18 cellular contexts compared by ENCODE assay signal in the genomic region with DNA sequence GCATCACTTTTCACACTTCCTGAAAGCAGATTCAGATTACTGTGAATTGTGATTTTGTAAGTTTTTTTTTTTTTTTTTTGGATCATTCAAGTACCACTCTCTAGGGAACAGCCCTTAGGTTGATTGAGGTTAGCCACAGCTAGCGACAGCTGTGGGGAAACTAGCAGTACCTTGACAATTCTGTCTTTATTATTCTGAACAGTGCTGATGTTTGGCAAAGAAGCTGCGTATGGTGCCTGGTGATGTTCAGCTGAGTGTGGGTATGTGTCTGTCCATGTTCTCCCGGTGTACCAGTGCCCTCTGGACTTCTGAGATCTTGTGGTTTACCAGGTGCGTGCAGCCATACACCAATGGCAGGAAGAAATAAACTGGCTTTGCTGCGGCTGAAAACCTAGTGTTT.
A peak's percentile ranks its signal among the peaks of the same experiment; 100 is the strongest.
DNase-seq lines count a peak whose midpoint lies in the region; ATAC-seq lines count a peak whose summit lies in the region.
"Had no signal": no experiment of that assay in that cellular context is flagged by ENCODE, and none has a peak within 500 bp of the region (broad histone marks: within the 10 kb centered on the region; RNA-seq: fewer than 3 reads in every experiment).

No MANE protein-coding gene starts in this region.

- H3K36me3 ChIP-seq in neuronal stem cell (replicated peaks in 1 of 2; ENCODE audit: control insufficient read depth in 2 of 2, insufficient read depth in 2 of 2, low read length in 2 of 2): no peaks in the 10 kb centered on the region
- H3K36me3 ChIP-seq: transverse colon had no signal

- peaks cover 0 to 3% of the 10 kb centered on the region in 2 donors for H3K4me1 ChIP-seq in neuronal stem cell (ENCODE audit: control insufficient read depth in 2 of 2, insufficient read depth in 1 of 2, low read depth in 1 of 2, low read length in 2 of 2)
- H3K4me1 ChIP-seq: transverse colon had no signal

- H4K8ac ChIP-seq in neuronal stem cell (ENCODE audit: low read depth, low read length): no peak overlapping the region

- no peaks in the 10 kb centered on the region for H3K79me1 ChIP-seq in neuronal stem cell (ENCODE audit: low read depth, low read length)

- H3K4me3 ChIP-seq in neuronal stem cell (ENCODE audit: low read length in 2 of 2): no peak overlapping the region
- H3K4me3 ChIP-seq: GM23248, SK-N-MC, transverse colon had no signal

- no peak overlapping the region for H3K23ac ChIP-seq in neuronal stem cell (ENCODE audit: low read depth, low read length, poor library complexity)

- ATAC-seq in HG03196 (IDR thresholded peaks at IDR 0.05; ENCODE audit: unreplicated experiment): no peak
- ATAC-seq: activated CD8-positive, alpha-beta T cell treated with anti-CD3 and anti-CD28 coated beads, Interleukin-2, amount 10 ng/mL, durations not matched to agents 7 days and 5 days; right cardiac atrium had no signal

- H2AK5ac ChIP-seq in neuronal stem cell (ENCODE audit: low read depth, low read length): no peak overlapping the region

- H3K14ac ChIP-seq in neuronal stem cell (ENCODE audit: low read length): no peak overlapping the region

- H3K9ac ChIP-seq in neuronal stem cell (ENCODE audit: low read depth, low read length, poor library complexity): no peak overlapping the region
- H3K9ac ChIP-seq: GM23248 had no signal

- no peak overlapping the region for H3K4me2 ChIP-seq in neuronal stem cell (ENCODE audit: insufficient read depth, low read length, poor library complexity, severe bottlenecking)

- no CpG with 5 or more reads among the region's 5 CpGs for WGBS in neuronal stem cell (ENCODE audit: extremely low coverage in 2 of 2, insufficient read length in 2 of 2, insufficient replicate concordance in 1 of 2), 2 donors

- H3K27me3 ChIP-seq in neuronal stem cell (ENCODE audit: control insufficient read depth in 3 of 3, insufficient read depth in 3 of 3, low read depth in 1 of 3, low read length in 3 of 3): no peaks in the 10 kb centered on the region
- H3K27me3 ChIP-seq: transverse colon had no signal

- no peak overlapping the region for H2AFZ ChIP-seq in neuronal stem cell (ENCODE audit: low read length)
- H2AFZ ChIP-seq: GM23248 had no signal

- H2BK120ac ChIP-seq in neuronal stem cell (ENCODE audit: low read depth, low read length): no peak overlapping the region

- H3K9me3 ChIP-seq in neuronal stem cell (replicated peaks in 1 of 2; ENCODE audit: control insufficient read depth in 2 of 2, insufficient read depth in 1 of 2, low read depth in 1 of 2, low read length in 2 of 2): no peaks in the 10 kb centered on the region
- H3K9me3 ChIP-seq: transverse colon had no signal

- H3K4ac ChIP-seq in neuronal stem cell (ENCODE audit: low read length): no peak overlapping the region

- no peak overlapping the region for H4K91ac ChIP-seq in neuronal stem cell (ENCODE audit: low read depth, low read length, poor library complexity)

- H2BK5ac ChIP-seq in neuronal stem cell (ENCODE audit: low read length): no peak overlapping the region

- H3K27ac ChIP-seq in neuronal stem cell (replicated peaks; ENCODE audit: low read length): no peak overlapping the region
- H3K27ac ChIP-seq: C4-2B, GM23248, SK-N-MC, transverse colon had no signal

- H2BK12ac ChIP-seq in neuronal stem cell (ENCODE audit: low read length): no peak overlapping the region

- no peak overlapping the region for H2BK15ac ChIP-seq in neuronal stem cell (ENCODE audit: low read length)

- peak; percentile 64 for DNase-seq in NCI-H1092 (lab: John Stamatoyannopoulos, UW)
- DNase-seq in NCI-H1930 (lab: John Stamatoyannopoulos, UW): peak; percentile 19 to 52
- DNase-seq in NCI-H345 (lab: John Stamatoyannopoulos, UW): peak; percentile 53
- DNase-seq in neuronal stem cell (ENCODE audit: low spot score): no peak
- no peak for DNase-seq in NCI-H1048 (lab: John Stamatoyannopoulos, UW)
- DNase-seq in NCI-H69 (lab: John Stamatoyannopoulos, UW): no peak
- DNase-seq: activated CD4-positive, CD25-positive, alpha-beta regulatory T cell treated with anti-CD3 and anti-CD28 coated beads, Interleukin-2, amount 50 U/mL, for 72 hours; activated CD8-positive, alpha-beta T cell treated with anti-CD3 and anti-CD28 coated beads, Interleukin-2, amount 10 ng/mL, durations not matched to agents 7 days and 5 days; amygdala; GM23248; HFFc6; OCI-M1; right cardiac atrium; stimulated activated CD4-positive, alpha-beta T cell treated with anti-CD3 and anti-CD28 coated beads, Interleukin-2, amount 100 ng/mL, for 24 hours; transverse colon had no signal

- peak overlapping the region; percentile 83 for H3K18ac ChIP-seq in neuronal stem cell (ENCODE audit: low read length)

Comparison
In these comparisons a context has a peak if more than half of its experiments do, and no peak if none do; other contexts are left out.
1. DNase-seq: peak in NCI-H1092 (single experiment), NCI-H1930 (2 of 2) and NCI-H345 (single experiment); none in neuronal stem cell (single experiment), NCI-H1048 (single experiment) and NCI-H69 (single experiment).